8 cellular contexts compared by ENCODE assay signal in the genomic region with DNA sequence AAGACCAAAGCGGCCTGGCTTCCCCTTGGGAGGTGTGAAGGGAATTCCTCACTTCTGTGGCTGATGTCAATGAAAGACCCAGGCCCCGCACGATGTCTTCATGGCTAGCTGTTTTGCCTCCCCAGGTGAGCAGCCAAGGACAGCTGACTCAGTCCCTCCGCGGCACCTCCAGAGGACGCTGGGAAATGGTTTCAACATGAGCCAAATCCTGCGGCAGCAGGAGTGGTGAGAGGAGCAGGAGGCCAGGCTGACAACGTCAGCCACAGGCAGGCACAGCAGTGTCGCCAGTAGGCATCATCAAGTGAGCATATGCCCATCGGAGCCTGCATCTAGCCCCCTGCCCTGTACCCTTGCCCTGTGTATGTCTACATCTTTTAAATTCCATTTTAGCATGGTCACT.
"Had no signal": no experiment of that assay in that cellular context is flagged by ENCODE, and none has a peak within 500 bp of the region (broad histone marks: within the 10 kb centered on the region; RNA-seq: fewer than 3 reads in every experiment).

No MANE protein-coding gene starts in this region.

- DNase-seq: GM23248, GOT3, H7, H9, HCEC 1CT, HFFc6 had no signal

- ATAC-seq: GM23338, HCT116 had no signal
